In genomic region chr5:89397096-89397495, GRCh38 we compare ENCODE assay signal across 9 cellular contexts.
A peak's percentile ranks its signal among the peaks of the same experiment; 100 is the strongest.
DNase-seq lines count a peak whose midpoint lies in the region; ATAC-seq and TF ChIP-seq lines count a peak whose summit lies in the region.
"Had no signal": no experiment of that assay in that cellular context is flagged by ENCODE, and none has a peak within 500 bp of the region (broad histone marks: within the 10 kb centered on the region; RNA-seq: fewer than 3 reads in every experiment).

No MANE protein-coding gene starts in this region.

- H3K79me2 ChIP-seq in Loucy (ENCODE audit: insufficient read depth, low read length): no peaks in the 10 kb centered on the region

- H2AFZ ChIP-seq in Loucy (ENCODE audit: low read length): peak overlapping the region; percentile 51; the same call in 1 of the 2 replicates

- no peaks in the 10 kb centered on the region for H3F3A ChIP-seq in Loucy (ENCODE audit: low read depth)

- H3K36me3 ChIP-seq in Loucy (ENCODE audit: insufficient read depth, low read length) (no peaks in the 10 kb centered on the region), H7 (replicated peaks; ENCODE audit: control insufficient read depth, insufficient read depth, low read length) (no peaks in the 10 kb centered on the region)

- H4K20me1 ChIP-seq in Loucy (ENCODE audit: insufficient read depth, low read length, poor library complexity, severe bottlenecking): no peaks in the 10 kb centered on the region

- H3K27me3 ChIP-seq in Loucy (ENCODE audit: insufficient read depth, low read length, poor library complexity, severe bottlenecking) (no peaks in the 10 kb centered on the region), H7 (ENCODE audit: control insufficient read depth, insufficient read depth, low read length) (no peaks in the 10 kb centered on the region)

- H3K9me3 ChIP-seq in Loucy (ENCODE audit: insufficient read depth, low read depth, low read length): no peaks in the 10 kb centered on the region

- peaks cover 24% of the 10 kb centered on the region for H3K4me1 ChIP-seq in Loucy (ENCODE audit: insufficient read depth, low read length, poor library complexity, severe bottlenecking)

- ATAC-seq in GM18502 (IDR thresholded peaks at IDR 0.05; ENCODE audit: poor library complexity, unreplicated experiment) (peak; percentile 88), GM21786 (IDR thresholded peaks at IDR 0.05; ENCODE audit: unreplicated experiment) (peak; percentile 94)

- peak overlapping the region; percentile 82 for H3K4me2 ChIP-seq in Loucy (ENCODE audit: low read depth, low read length, poor library complexity, severe bottlenecking)

- peak overlapping the region; percentile 69 for H3K9ac ChIP-seq in Loucy (ENCODE audit: low read depth, low read length, poor library complexity, severe bottlenecking)

- DNase-seq in kidney tubule cell (ENCODE audit: low spot score) (peak; percentile 19), NCI-H524 (lab: John Stamatoyannopoulos, UW) (no peak), H7 (no peak), NCI-H1417 treated with DMSO at 0.1 percent for 48 hours (lab: John Stamatoyannopoulos, UW) (no peak)
- DNase-seq in stimulated activated CD4-positive, alpha-beta T cell treated with anti-CD3 and anti-CD28 coated beads, Interleukin-1b, Interleukin-23, amount 100 ng/mL, for 48 hours: no peak
- DNase-seq: NCI-H82 had no signal

- H3K4me3 ChIP-seq in Loucy (ENCODE audit: low read length, poor library complexity, severe bottlenecking) (peak overlapping the region; percentile 64), H7 (ENCODE audit: insufficient read depth, low read depth, low read length) (no peak overlapping the region)

- TF ChIP-seq CTCF in Loucy (conservative IDR thresholded peaks at IDR 0.05; ENCODE audit: low read length): no peak

- H3K9me2 ChIP-seq in Loucy (replicated peaks; ENCODE audit: low read depth, low read length): no peaks in the 10 kb centered on the region
